ENCODE assay signal across 3 cellular contexts in the genomic region with DNA sequence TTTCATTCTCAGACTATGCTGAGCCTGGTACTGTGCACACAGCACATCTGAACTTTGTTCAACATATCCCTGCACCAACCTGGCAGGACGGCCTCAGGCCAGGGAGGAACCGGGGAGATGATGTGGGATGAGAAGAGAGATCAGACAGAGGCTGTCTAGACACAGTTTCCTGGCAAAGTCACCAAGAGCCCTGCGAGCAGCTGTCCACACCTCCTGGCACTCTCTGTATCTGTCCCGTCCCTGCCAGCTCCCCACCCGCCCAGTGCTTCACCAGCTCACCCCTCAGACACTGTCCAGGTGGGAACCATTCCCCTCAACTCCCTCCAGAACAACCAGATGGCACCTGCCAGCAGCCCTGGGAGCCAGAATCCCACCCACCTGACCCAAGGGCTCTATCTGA. TPM values are rescaled to one million over a fixed set of nuclear protein-coding genes. Genes with fewer than 3 reads are reported as not detected.
"Had no signal": no experiment of that assay in that cellular context is flagged by ENCODE, and none has a peak within 500 bp of the region (broad histone marks: within the 10 kb centered on the region; RNA-seq: fewer than 3 reads in every experiment).

No MANE protein-coding gene starts in this region.

RNA-seq across cellular contexts. Expression of a gene that starts 42.1 kb away (rescaled TPM):
- total RNA-seq: PC-3, RPMI7951, SK-MEL-5 had no signal
